ENCODE assay signal across 1 cellular context in genomic region chr10:79381804-79382221, GRCh38.
A peak's percentile ranks its signal among the peaks of the same experiment; 100 is the strongest.
TF ChIP-seq lines count a peak whose summit lies in the region.

No MANE protein-coding gene starts in this region.

TF ChIP-seq in HEK293, 187 proteins besides CTCF, POLR2A, EP300 and RAD21 (continued from another document):
- TF ChIP-seq PRDM10 (tag by site-specific recombination; IDR thresholded peaks at IDR 0.05) (peak; percentile 51; the same call in 1 of the 2 replicates), ZNF792 (tag by site-specific recombination; IDR thresholded peaks at IDR 0.05) (no peak), ZNF16 (tag by site-specific recombination; IDR thresholded peaks at IDR 0.05; ENCODE audit: low read depth) (no peak), ZNF211 (tag by site-specific recombination; IDR thresholded peaks at IDR 0.05; ENCODE audit: low read depth) (no peak), OVOL3 (tag by site-specific recombination; IDR thresholded peaks at IDR 0.05) (no peak), ZNF37A (tag by site-specific recombination; IDR thresholded peaks at IDR 0.05) (no peak), SP2 (tag by site-specific recombination; IDR thresholded peaks at IDR 0.05) (peak; percentile 36), ZNF214 (tag by site-specific recombination; IDR thresholded peaks at IDR 0.05; ENCODE audit: borderline replicate concordance) (no peak), ZNF629 (tag by site-specific recombination; IDR thresholded peaks at IDR 0.05) (peak; percentile 84), ZNF449 (tag by site-specific recombination; IDR thresholded peaks at IDR 0.05) (no peak), ZNF660 (tag by site-specific recombination; IDR thresholded peaks at IDR 0.05) (no peak), ZNF398 (tag by site-specific recombination; IDR thresholded peaks at IDR 0.05) (0 out of 2 replicates have a peak, but pooled peaks have one; percentile 49), ELK4 (IDR thresholded peaks at IDR 0.05; ENCODE audit: borderline replicate concordance, low read depth, low read length) (peak; percentile 72; the same call in 1 of the 2 replicates), KLF9 (tag by site-specific recombination; IDR thresholded peaks at IDR 0.05; ENCODE audit: low read depth) (peak; percentile 43; the same call in 1 of the 2 replicates), ZNF548 (tag by site-specific recombination; IDR thresholded peaks at IDR 0.05) (no peak), WT1 (tag by site-specific recombination; IDR thresholded peaks at IDR 0.05) (peak; percentile 45; the same call in 1 of the 2 replicates), ZNF404 (tag by site-specific recombination; IDR thresholded peaks at IDR 0.05) (no peak), ZNF704 (tag by site-specific recombination; IDR thresholded peaks at IDR 0.05) (no peak), ZNF585B (tag by site-specific recombination; IDR thresholded peaks at IDR 0.05) (no peak)
